In genomic region chr16:75251280-75252048, GRCh38 we compare ENCODE assay signal across 8 cellular contexts. TPM values are rescaled to one million over a fixed set of nuclear protein-coding genes. Genes with fewer than 3 reads are reported as not detected.
DNase-seq lines count a peak whose midpoint lies in the region; ATAC-seq and TF ChIP-seq lines count a peak whose summit lies in the region.

BCAR1 (minus strand) TSS chr16:75251624; CDS start chr16:75251482, 142 bp downstream.

- POLR2A ChIA-PET in AG04450 (lab: Yijun Ruan, JAX): interaction anchor here (1.1 to 2.3 kb wide), 5 partner anchors 13 to 134 kb away, joined by 3 to 12 read pairs (median 4); no protein-coding TSS in a partner anchor

- ATAC-seq in GM18870 (IDR thresholded peaks at IDR 0.05; ENCODE audit: unreplicated experiment): no peak

- peaks cover 86% of the 10 kb centered on the region for H3K4me1 Mint-ChIP-seq in nephron progenitor cell

- peak; percentile 73 for DNase-seq in AG04450 (ENCODE audit: low read depth, low spot score)
- no peak for DNase-seq in GM12864 (ENCODE audit: low read depth)
- peak; percentile 79 for DNase-seq in HFF-Myc (ENCODE audit: extremely low read depth, low read depth)
- DNase-seq in NCI-H146 (lab: John Stamatoyannopoulos, UW): peak; percentile 85
- peak; percentile 46 to 52 for DNase-seq in activated T-cell treated with anti-CD3 and anti-CD28 coated beads, Interleukin-2, amount 50 U/mL, for 48 hours
- peak; percentile 59 for DNase-seq in foreskin melanocyte
- peak; percentile 94 for DNase-seq in nephron progenitor cell

- TF ChIP-seq CTCF in AG04450 (IDR thresholded peaks at IDR 0.05; ENCODE audit: low read depth, low read length): no peak
- no peak for TF ChIP-seq CTCF in GM12864 (IDR thresholded peaks at IDR 0.05; ENCODE audit: low read depth, low read length, missing control alignments)
- TF ChIP-seq CTCF in HFF-Myc (IDR thresholded peaks at IDR 0.05; ENCODE audit: low read depth, low read length, missing control alignments): no peak
- TF ChIP-seq CTCF in nephron progenitor cell (IDR thresholded peaks at IDR 0.05): no peak

- CTCF ChIA-PET in AG04450 (lab: Charles Lee): no interaction called here

- H3K9me3 ChIP-seq in AG04450 (ENCODE audit: control insufficient read depth, insufficient read depth, low read length): no peaks in the 10 kb centered on the region

- H3K4me3 ChIP-seq in AG04450 (ENCODE audit: low read depth, low read length) (peak within 1 kb of the TSS; percentile 84), GM12864 (ENCODE audit: low read depth, low read length) (peak within 1 kb of the TSS; percentile 58), HFF-Myc (replicated peaks; ENCODE audit: low read depth, low read length) (peak within 1 kb of the TSS; percentile 82)

- H3K4me3 Mint-ChIP-seq in nephron progenitor cell: peak within 1 kb of the TSS; percentile 85

- H3K9me3 Mint-ChIP-seq in nephron progenitor cell: no peaks in the 10 kb centered on the region

- no peaks in the 10 kb centered on the region for H3K27me3 ChIP-seq in AG04450 (ENCODE audit: control insufficient read depth, insufficient read depth, low read length)

- no peaks in the 10 kb centered on the region for H3K27me3 Mint-ChIP-seq in nephron progenitor cell (ENCODE audit: low read depth, poor library complexity)

- peak within 1 kb of the TSS; percentile 59 for H3K27ac Mint-ChIP-seq in nephron progenitor cell

- no peaks in the 10 kb centered on the region for H3K36me3 Mint-ChIP-seq in nephron progenitor cell (ENCODE audit: low read depth)

- peak within 1 kb of the TSS; percentile 77 for H3K27ac ChIP-seq in AG04450 (ENCODE audit: low read depth, low read length)

RNA-seq across cellular contexts. Expression of gene BCAR1, which starts in this region (rescaled TPM):
- 16.1 and 26.9 TPM in 2 replicates for polyA plus RNA-seq in AG04450 (2011; rRNA removed)
- 20.3 and 25.8 TPM in 2 replicates for polyA minus RNA-seq in AG04450 (2011; rRNA and poly(A)+ RNA removed)
